ENCODE assay signal across 18 cellular contexts in genomic region chr20:20849126-20849525, GRCh38.
A peak's percentile ranks its signal among the peaks of the same experiment; 100 is the strongest.
DNase-seq lines count a peak whose midpoint lies in the region; ATAC-seq and TF ChIP-seq lines count a peak whose summit lies in the region.
"Had no signal": no experiment of that assay in that cellular context is flagged by ENCODE, and none has a peak within 500 bp of the region (broad histone marks: within the 10 kb centered on the region; RNA-seq: fewer than 3 reads in every experiment).

No MANE protein-coding gene starts in this region.

- TF ChIP-seq CTCF in mammary epithelial cell (conservative IDR thresholded peaks at IDR 0.05 in 1 of 2, IDR thresholded peaks at IDR 0.05 in 1 of 2; ENCODE audit: extremely low read depth in 1 of 2, insufficient read depth in 1 of 2, low read depth in 1 of 2, low read length in 2 of 2): no peak

- no peak for TF ChIP-seq POLR2A in GM18505 (IDR thresholded peaks at IDR 0.05; ENCODE audit: borderline replicate concordance, extremely low read depth, insufficient read depth, insufficient read length)

- dilution Hi-C loops in mammary epithelial cell (cut with HindIII; ENCODE audit: low sequenced_read_pairs): no loop called here

- no peaks in the 10 kb centered on the region for H3K4me1 Mint-ChIP-seq in naive thymus-derived CD8-positive, alpha-beta T cell
- H3K4me1 Mint-ChIP-seq in activated naive CD8-positive, alpha-beta T cell treated with anti-CD3 and anti-CD28 coated beads for 36 hours: no peaks in the 10 kb centered on the region
- H3K4me1 Mint-ChIP-seq: CD8-positive, alpha-beta memory T cell had no signal

- no peak for ATAC-seq in naive thymus-derived CD8-positive, alpha-beta T cell
- no peak for ATAC-seq in GM18505 (IDR thresholded peaks at IDR 0.05; ENCODE audit: unreplicated experiment)
- ATAC-seq: Panc1 had no signal

- in situ Hi-C loops in mammary epithelial cell (cut with MboI; ENCODE audit: low sequenced_read_pairs in 2 of 2): no loop called here

- H3K4me3 ChIP-seq in mammary epithelial cell (replicated peaks in 1 of 3; ENCODE audit: insufficient read depth in 1 of 3, low read depth in 2 of 3, low read length in 3 of 3): no peak overlapping the region

- WGBS in mammary epithelial cell (ENCODE audit: low coverage, missing lambda C conversion rate): 79% methylated on average over 8 of the region's 8 CpGs

- no peak overlapping the region for H3K27ac ChIP-seq in mammary epithelial cell (ENCODE audit: insufficient read depth, low read depth, low read length)

- no peaks in the 10 kb centered on the region for H3K9me3 Mint-ChIP-seq in naive thymus-derived CD8-positive, alpha-beta T cell
- no peaks in the 10 kb centered on the region for H3K9me3 Mint-ChIP-seq in activated naive CD8-positive, alpha-beta T cell treated with anti-CD3 and anti-CD28 coated beads for 36 hours
- H3K9me3 Mint-ChIP-seq: CD8-positive, alpha-beta memory T cell had no signal

- no peak overlapping the region for H3K9ac ChIP-seq in mammary epithelial cell (ENCODE audit: insufficient read depth, low read length)

- H2AFZ ChIP-seq in mammary epithelial cell (ENCODE audit: low read depth, low read length): no peak overlapping the region

- H3K27me3 Mint-ChIP-seq in naive thymus-derived CD8-positive, alpha-beta T cell: peaks cover 0 to 26% (median 7%) of the 10 kb centered on the region in 5 donors
- no peaks in the 10 kb centered on the region for H3K27me3 Mint-ChIP-seq in activated naive CD8-positive, alpha-beta T cell treated with anti-CD3 and anti-CD28 coated beads for 36 hours

- H3K4me2 ChIP-seq in mammary epithelial cell (ENCODE audit: insufficient read depth, low read depth, low read length): no peak overlapping the region

- CTCF ChIA-PET in mammary epithelial cell (lab: Charles Lee; ENCODE audit: low non-redundant PET): no interaction called here

- DNase-seq in amygdala (lab: John Stamatoyannopoulos, UW) (peak in 51 of 56 donors; percentile 5 to 87 (median 64)), globus pallidus (ENCODE audit: low spot score) (peak; percentile 95), nucleus accumbens (lab: John Stamatoyannopoulos, UW) (peak in 52 of 56 donors; percentile 9 to 89 (median 72)), mammary epithelial cell (no peak)
- DNase-seq in naive thymus-derived CD8-positive, alpha-beta T cell: no peak
- no peak for DNase-seq in activated naive CD8-positive, alpha-beta T cell treated with anti-CD3 and anti-CD28 coated beads for 36 hours
- DNase-seq: ACHN; CD8-positive, alpha-beta memory T cell; HCEC 1CT; Karpas-422; MM.1S; NCI-H1105 treated with DMSO at 0.1 percent for 48 hours; NCI-H187 treated with DMSO at 0.1 percent for 48 hours; NCI-H446 treated with DMSO at 0.1 percent for 48 hours; NCI-H774; Right ventricle myocardium superior had no signal

- no peaks in the 10 kb centered on the region for H3K36me3 ChIP-seq in mammary epithelial cell (ENCODE audit: insufficient read depth, low read length)

- H3K79me2 ChIP-seq in mammary epithelial cell (ENCODE audit: insufficient read depth, low read length): no peaks in the 10 kb centered on the region

- H3K27me3 ChIP-seq in mammary epithelial cell (ENCODE audit: insufficient read depth, low read length): no peaks in the 10 kb centered on the region

- no peaks in the 10 kb centered on the region for H3K9me3 ChIP-seq in mammary epithelial cell (replicated peaks; ENCODE audit: insufficient read depth, low read length)

- H3K4me3 Mint-ChIP-seq in naive thymus-derived CD8-positive, alpha-beta T cell: no peak overlapping the region
- no peak overlapping the region for H3K4me3 Mint-ChIP-seq in activated naive CD8-positive, alpha-beta T cell treated with anti-CD3 and anti-CD28 coated beads for 36 hours
- H3K4me3 Mint-ChIP-seq: CD8-positive, alpha-beta memory T cell had no signal

- H3K27ac Mint-ChIP-seq in naive thymus-derived CD8-positive, alpha-beta T cell: no peak overlapping the region
- H3K27ac Mint-ChIP-seq in activated naive CD8-positive, alpha-beta T cell treated with anti-CD3 and anti-CD28 coated beads for 36 hours: no peak overlapping the region
- H3K27ac Mint-ChIP-seq: CD8-positive, alpha-beta memory T cell had no signal

- intact Hi-C loops in mammary epithelial cell (cut with micrococcal nuclease): no loop called here

- H3K4me1 ChIP-seq in mammary epithelial cell (ENCODE audit: insufficient read depth, low read length): no peaks in the 10 kb centered on the region

- H3K36me3 Mint-ChIP-seq in naive thymus-derived CD8-positive, alpha-beta T cell: no peaks in the 10 kb centered on the region
- no peaks in the 10 kb centered on the region for H3K36me3 Mint-ChIP-seq in activated naive CD8-positive, alpha-beta T cell treated with anti-CD3 and anti-CD28 coated beads for 36 hours
- H3K36me3 Mint-ChIP-seq: CD8-positive, alpha-beta memory T cell had no signal

- H4K20me1 ChIP-seq in mammary epithelial cell (ENCODE audit: insufficient read depth, low read length): no peaks in the 10 kb centered on the region

- no TSS peak for BruUV-seq in mammary epithelial cell (replicated peaks; lab: Mats Ljungman, UMichigan)

- POLR2A ChIA-PET in naive thymus-derived CD8-positive, alpha-beta T cell (lab: Charles Lee): no interaction called here

Comparison
In these comparisons a context has a peak if more than half of its experiments do, and no peak if none do; other contexts are left out.
1. DNase-seq: peak in amygdala (51 of 56), globus pallidus (single experiment) and nucleus accumbens (52 of 56); none in naive thymus-derived CD8-positive, alpha-beta T cell (0 of 10), mammary epithelial cell (single experiment) and activated naive CD8-positive, alpha-beta T cell treated with anti-CD3 and anti-CD28 coated beads for 36 hours (single experiment).